In genomic region chr18:11320981-11321380, GRCh38 we compare ENCODE assay signal across 14 cellular contexts.
DNase-seq lines count a peak whose midpoint lies in the region; ATAC-seq lines count a peak whose summit lies in the region.
"Had no signal": no experiment of that assay in that cellular context is flagged by ENCODE, and none has a peak within 500 bp of the region (broad histone marks: within the 10 kb centered on the region; RNA-seq: fewer than 3 reads in every experiment).

No MANE protein-coding gene starts in this region.

- no peak overlapping the region for H3K14ac ChIP-seq in mesenchymal stem cell (ENCODE audit: low read length in 2 of 2)

- H3K27ac ChIP-seq in mesenchymal stem cell (ENCODE audit: low read length, poor library complexity, severe bottlenecking) = no peak overlapping the region
- H3K27ac ChIP-seq: lower lobe of right lung, suprapubic skin had no signal

- H3K4me1 ChIP-seq in mesenchymal stem cell (ENCODE audit: control insufficient read depth, insufficient read depth, low read depth, low read length) = peaks cover 15% of the 10 kb centered on the region
- H3K4me1 ChIP-seq: lower lobe of right lung, suprapubic skin had no signal

- H2BK15ac ChIP-seq in mesenchymal stem cell (ENCODE audit: low read depth, poor library complexity, severe bottlenecking) = no peak overlapping the region

- no peak overlapping the region for H4K91ac ChIP-seq in mesenchymal stem cell (ENCODE audit: low read length)

- H2AK5ac ChIP-seq in mesenchymal stem cell (ENCODE audit: low read length, severe bottlenecking) = no peak overlapping the region

- H3K9ac ChIP-seq in mesenchymal stem cell (ENCODE audit: low read length) = peak overlapping the region; percentile 24

- H3K9me3 ChIP-seq in mesenchymal stem cell (ENCODE audit: control insufficient read depth, low read length) = no peaks in the 10 kb centered on the region
- H3K9me3 ChIP-seq: lower lobe of right lung, suprapubic skin had no signal

- H2AFZ ChIP-seq in mesenchymal stem cell (ENCODE audit: low read depth, low read length) = no peak overlapping the region

- ATAC-seq in GM19397 (IDR thresholded peaks at IDR 0.05; ENCODE audit: unreplicated experiment) = no peak
- ATAC-seq: activated T-helper 17 cell treated with anti-CD3 and anti-CD28 coated beads, Interleukin-2, amount 50 U/mL, for 72 hours; lower lobe of right lung had no signal

- intact Hi-C loops in posterior cingulate gyrus (cut with DNase I) = no loop called here

- H3K23ac ChIP-seq in mesenchymal stem cell (ENCODE audit: low read length in 2 of 2) = no peak overlapping the region

- H3K27me3 ChIP-seq in mesenchymal stem cell (ENCODE audit: control insufficient read depth in 1 of 2, insufficient read depth in 1 of 2, low read length in 2 of 2) = no peaks in the 10 kb centered on the region
- H3K27me3 ChIP-seq: suprapubic skin had no signal

- H3K4me2 ChIP-seq in mesenchymal stem cell (ENCODE audit: low read length, poor library complexity, severe bottlenecking) = no peak overlapping the region

- H2BK12ac ChIP-seq in mesenchymal stem cell (ENCODE audit: low read length in 2 of 2) = no peak overlapping the region

- H3K18ac ChIP-seq in mesenchymal stem cell (ENCODE audit: low read depth in 1 of 2, low read length in 2 of 2) = no peak overlapping the region

- no peak overlapping the region for H4K8ac ChIP-seq in mesenchymal stem cell (ENCODE audit: low read length)

- DNase-seq in ELR (ENCODE audit: low read depth) (peak; percentile 95), MV-4-11 (lab: John Stamatoyannopoulos, UW) (peak; percentile 88), astrocyte of the hippocampus (ENCODE audit: low read depth, low spot score) (peak; percentile 68), mesenchymal stem cell (peak; percentile 54), NCI-H1417 treated with DMSO at 0.1 percent for 48 hours (lab: John Stamatoyannopoulos, UW) (no peak), posterior cingulate gyrus (no peak)
- DNase-seq in stimulated activated CD4-positive, alpha-beta T cell treated with anti-CD3 and anti-CD28 coated beads, Interleukin-1b, Interleukin-23, amount 100 ng/mL, for 48 hours = no peak
- DNase-seq: activated CD4-positive, alpha-beta T cell treated with anti-CD3 and anti-CD28 coated beads for 4 hours; lower lobe of right lung; NCI-H2081 treated with DMSO at 0.1 percent for 48 hours had no signal

- H3K36me3 ChIP-seq in mesenchymal stem cell (ENCODE audit: control insufficient read depth in 1 of 2, insufficient read depth in 2 of 2, low read depth in 1 of 2, low read length in 2 of 2) = no peaks in the 10 kb centered on the region
- H3K36me3 ChIP-seq: lower lobe of right lung, suprapubic skin had no signal

- H3K79me1 ChIP-seq in mesenchymal stem cell (replicated peaks; ENCODE audit: low read length, poor library complexity, severe bottlenecking) = no peaks in the 10 kb centered on the region

- H3K4me3 ChIP-seq in mesenchymal stem cell (ENCODE audit: insufficient read depth in 1 of 2, low read depth in 1 of 2, low read length in 2 of 2) = no peak overlapping the region
- H3K4me3 ChIP-seq: lower lobe of right lung, skin epidermis, suprapubic skin had no signal

- H2BK5ac ChIP-seq in mesenchymal stem cell (ENCODE audit: low read depth, low read length, poor library complexity, severe bottlenecking) = no peak overlapping the region

- H3K4ac ChIP-seq in mesenchymal stem cell (ENCODE audit: low read depth in 1 of 2, low read length in 2 of 2) = no peak overlapping the region

- H2BK120ac ChIP-seq in mesenchymal stem cell (ENCODE audit: low read depth, low read length) = no peak overlapping the region

- WGBS in mesenchymal stem cell = 74% methylated on average over 8 of the region's 11 CpGs

Comparison
In these comparisons a context has a peak if more than half of its experiments do, and no peak if none do; other contexts are left out.
1. DNase-seq: peak in ELR (single experiment), MV-4-11 (single experiment), astrocyte of the hippocampus (single experiment) and mesenchymal stem cell (single experiment); none in NCI-H1417 treated with DMSO at 0.1 percent for 48 hours (single experiment), posterior cingulate gyrus (0 of 10) and stimulated activated CD4-positive, alpha-beta T cell treated with anti-CD3 and anti-CD28 coated beads, Interleukin-1b, Interleukin-23, amount 100 ng/mL, for 48 hours (single experiment).